In genomic region chr12:132173135-132174014, GRCh38 we compare ENCODE assay signal across 17 cellular contexts. TPM values are rescaled to one million over a fixed set of nuclear protein-coding genes. Genes with fewer than 3 reads are reported as not detected.
A peak's percentile ranks its signal among the peaks of the same experiment; 100 is the strongest.
DNase-seq lines count a peak whose midpoint lies in the region.
"Had no signal": no experiment of that assay in that cellular context is flagged by ENCODE, and none has a peak within 500 bp of the region (broad histone marks: within the 10 kb centered on the region; RNA-seq: fewer than 3 reads in every experiment).

No MANE protein-coding gene starts in this region.

- H3K4me3 Mint-ChIP-seq in activated naive CD4-positive, alpha-beta T cell treated with anti-CD3 and anti-CD28 coated beads for 36 hours: no peak overlapping the region
- H3K4me3 Mint-ChIP-seq: immature natural killer cell had no signal

- CTCF ChIA-PET in activated naive CD4-positive, alpha-beta T cell treated with anti-CD3 and anti-CD28 coated beads for 36 hours (lab: Charles Lee): no interaction called here

- no peak overlapping the region for H3K27ac Mint-ChIP-seq in activated naive CD4-positive, alpha-beta T cell treated with anti-CD3 and anti-CD28 coated beads for 36 hours
- H3K27ac Mint-ChIP-seq: IgD-negative memory B cell, immature natural killer cell, progenitor cell of endocrine pancreas had no signal

- H3K9me3 ChIP-seq in Karpas-422 (ENCODE audit: low read length): no peaks in the 10 kb centered on the region
- H3K9me3 ChIP-seq in HAP-1: no peaks in the 10 kb centered on the region

- no peak overlapping the region for H2AFZ ChIP-seq in Karpas-422 (ENCODE audit: low read length)

- H3K4me1 Mint-ChIP-seq in activated naive CD4-positive, alpha-beta T cell treated with anti-CD3 and anti-CD28 coated beads for 36 hours (ENCODE audit: low read depth): peaks cover 23% of the 10 kb centered on the region
- H3K4me1 Mint-ChIP-seq: immature natural killer cell had no signal

- intact Hi-C loops in activated naive CD4-positive, alpha-beta T cell treated with anti-CD3 and anti-CD28 coated beads for 36 hours (cut with micrococcal nuclease): no loop called here
- intact Hi-C loops in posterior vena cava (cut with DNase I): no loop called here

- peak; percentile 19 for DNase-seq in activated naive CD4-positive, alpha-beta T cell treated with anti-CD3 and anti-CD28 coated beads for 36 hours
- DNase-seq in activated naive CD4-positive, alpha-beta T cell treated with Interleukin-2 at 50 U/mL for 16 hours: no peak
- peak; percentile 77 for DNase-seq in Karpas-422
- peak; percentile 17 for DNase-seq in activated naive CD4-positive, alpha-beta T cell treated with anti-CD3 and anti-CD28 coated beads, Interleukin-2, amount 50 U/mL, for 16 hours
- DNase-seq in posterior vena cava (ENCODE audit: low spot score): peak; percentile 80
- DNase-seq in NCI-H69 (lab: John Stamatoyannopoulos, UW): no peak
- no peak for DNase-seq in nucleus accumbens (lab: John Stamatoyannopoulos, UW)
- no peak for DNase-seq in HAP-1 (ENCODE audit: low spot score in 2 of 2)
- DNase-seq: activated CD4-positive, CD25-positive, alpha-beta regulatory T cell; Calu3; immature natural killer cell; naive B cell; NCI-H2171; NCI-H82; small intestine had no signal

- H3K79me2 ChIP-seq in Karpas-422 (ENCODE audit: low read length): no peaks in the 10 kb centered on the region

- H3K9ac ChIP-seq in Karpas-422 (ENCODE audit: low read length): peak overlapping the region; percentile 33

- no peak overlapping the region for H3K27ac ChIP-seq in Karpas-422 (ENCODE audit: low read length)

- H3K36me3 ChIP-seq in Karpas-422 (ENCODE audit: insufficient read depth, low read length): no peaks in the 10 kb centered on the region
- no peaks in the 10 kb centered on the region for H3K36me3 ChIP-seq in HAP-1 (replicated peaks)

- H3K27me3 Mint-ChIP-seq in activated naive CD4-positive, alpha-beta T cell treated with anti-CD3 and anti-CD28 coated beads for 36 hours (ENCODE audit: low read depth): peaks cover 6% of the 10 kb centered on the region

- H4K20me1 ChIP-seq in Karpas-422 (ENCODE audit: insufficient read depth, low read depth, low read length): no peaks in the 10 kb centered on the region

- H3K4me2 ChIP-seq in Karpas-422 (ENCODE audit: low read depth, low read length, poor library complexity, severe bottlenecking): peak overlapping the region; percentile 60

- no peaks in the 10 kb centered on the region for H3K36me3 Mint-ChIP-seq in activated naive CD4-positive, alpha-beta T cell treated with anti-CD3 and anti-CD28 coated beads for 36 hours (ENCODE audit: low read depth)
- H3K36me3 Mint-ChIP-seq: IgD-negative memory B cell, immature natural killer cell, naive B cell had no signal

- no peaks in the 10 kb centered on the region for H3K9me3 Mint-ChIP-seq in activated naive CD4-positive, alpha-beta T cell treated with anti-CD3 and anti-CD28 coated beads for 36 hours
- H3K9me3 Mint-ChIP-seq: immature natural killer cell, naive B cell had no signal

- H3K4me3 ChIP-seq in Karpas-422 (ENCODE audit: low read length) (peak overlapping the region; percentile 22; the same call in 1 of the 2 replicates), HAP-1 (no peak overlapping the region)

- H3K4me1 ChIP-seq in Karpas-422 (ENCODE audit: low read length) (peaks cover 45% of the 10 kb centered on the region), HAP-1 (no peaks in the 10 kb centered on the region)

- no peaks in the 10 kb centered on the region for H3K27me3 ChIP-seq in Karpas-422 (ENCODE audit: low read length)
- peaks cover 21% of the 10 kb centered on the region for H3K27me3 ChIP-seq in HAP-1 (ENCODE audit: low read depth)

- H3K9me2 ChIP-seq in Karpas-422 (replicated peaks; ENCODE audit: insufficient read depth, low read length): no peaks in the 10 kb centered on the region

- in situ Hi-C loops in HAP-1 (cut with MboI; ENCODE audit: low sequenced_read_pairs): loop anchor here (25.0 kb wide), 1 partner anchor 389 kb away; no protein-coding TSS in a partner anchor

RNA-seq across cellular contexts. Expression of gene NOC4L, which starts 29.1 kb away (rescaled TPM):
- total RNA-seq in activated naive CD4-positive, alpha-beta T cell treated with anti-CD3 and anti-CD28 coated beads for 36 hours: 10 to 100 TPM; 27.1 to 27.4 TPM
- total RNA-seq in Karpas-422 (2014; rRNA removed; shearing (Covaris generic); ENCODE audit: low replicate concordance): 10.4 and 20.5 TPM in 2 replicates
- total RNA-seq in posterior vena cava: 10 to 100 TPM; 11.2 to 13.6 TPM

RNA-seq across cellular contexts. Expression of gene DDX51, which starts 29.3 kb away (rescaled TPM):
- total RNA-seq in activated naive CD4-positive, alpha-beta T cell treated with anti-CD3 and anti-CD28 coated beads for 36 hours: 10 to 100 TPM; 18.8 to 20.0 TPM
- 6.4 and 14.9 TPM in 2 replicates for total RNA-seq in Karpas-422 (2014; rRNA removed; shearing (Covaris generic); ENCODE audit: low replicate concordance)
- 10 to 100 TPM in 1 of 2 donors, 1 to 10 TPM in 1; 9.7 to 10.2 TPM for total RNA-seq in posterior vena cava

Comparison
In these comparisons a context has a peak if more than half of its experiments do, and no peak if none do; other contexts are left out.
1. DNase-seq: peak in activated naive CD4-positive, alpha-beta T cell treated with anti-CD3 and anti-CD28 coated beads for 36 hours (single experiment), Karpas-422 (single experiment), activated naive CD4-positive, alpha-beta T cell treated with anti-CD3 and anti-CD28 coated beads, Interleukin-2, amount 50 U/mL, for 16 hours (single experiment) and posterior vena cava (single experiment); none in activated naive CD4-positive, alpha-beta T cell treated with Interleukin-2 at 50 U/mL for 16 hours (single experiment), NCI-H69 (single experiment), nucleus accumbens (0 of 56) and HAP-1 (0 of 2).